Comparison of ENCODE assay signal across 11 cellular contexts in genomic region chr1:184986250-184986649, GRCh38. TPM values are rescaled to one million over a fixed set of nuclear protein-coding genes. Genes with fewer than 3 reads are reported as not detected.
A peak's percentile ranks its signal among the peaks of the same experiment; 100 is the strongest.
DNase-seq lines count a peak whose midpoint lies in the region; FAIRE-seq and TF ChIP-seq lines count a peak whose summit lies in the region.
"Had no signal": no experiment of that assay in that cellular context is flagged by ENCODE, and none has a peak within 500 bp of the region (broad histone marks: within the 10 kb centered on the region; RNA-seq: fewer than 3 reads in every experiment).

No MANE protein-coding gene starts in this region.

- H3K4me1 ChIP-seq in esophagus squamous epithelium (peaks cover 0 to 8% (median 0%) of the 10 kb centered on the region in 3 donors), thyroid gland (no peaks in the 10 kb centered on the region), Peyer's patch (no peaks in the 10 kb centered on the region)

- H3K9me3 ChIP-seq in esophagus squamous epithelium (no peaks in the 10 kb centered on the region), thyroid gland (no peaks in the 10 kb centered on the region), Peyer's patch (no peaks in the 10 kb centered on the region)

- intact Hi-C loops in esophagus squamous epithelium (cut with DNase I) (no loop called here), thyroid gland (cut with DNase I) (no loop called here)

- WGBS in esophagus squamous epithelium, 2 donors, result 38 to 48% methylated on average over 5 of the region's 5 CpGs
- WGBS in thyroid gland, 2 donors, result 48 to 54% methylated on average over 5 of the region's 5 CpGs

- no peak overlapping the region for H3K4me3 ChIP-seq in fibroblast of mammary gland (ENCODE audit: control insufficient read depth, low read depth, low read length)
- no peak overlapping the region for H3K4me3 ChIP-seq in esophagus squamous epithelium
- H3K4me3 ChIP-seq in thyroid gland (replicated peaks in 1 of 3), result no peak overlapping the region
- no peak overlapping the region for H3K4me3 ChIP-seq in Peyer's patch

- H3K27ac ChIP-seq in esophagus squamous epithelium (no peak overlapping the region), thyroid gland (no peak overlapping the region), Peyer's patch (no peak overlapping the region)

- TF ChIP-seq POLR2A in esophagus squamous epithelium (IDR thresholded peaks at IDR 0.05), result no peak
- no peak for TF ChIP-seq POLR2A in thyroid gland (IDR thresholded peaks at IDR 0.05)
- TF ChIP-seq POLR2A in Peyer's patch (IDR thresholded peaks at IDR 0.05), result no peak

- H3K36me3 ChIP-seq in esophagus squamous epithelium (no peaks in the 10 kb centered on the region), thyroid gland (no peaks in the 10 kb centered on the region), Peyer's patch (no peaks in the 10 kb centered on the region)

- no peaks in the 10 kb centered on the region for H3K27me3 ChIP-seq in esophagus squamous epithelium
- no peaks in the 10 kb centered on the region for H3K27me3 ChIP-seq in thyroid gland
- H3K27me3 ChIP-seq in Peyer's patch, result no peaks in the 10 kb centered on the region

- TF ChIP-seq CTCF in fibroblast of mammary gland (conservative IDR thresholded peaks at IDR 0.05; ENCODE audit: control insufficient read depth, insufficient read depth, low read depth, low read length) (peak; percentile 58), esophagus squamous epithelium (IDR thresholded peaks at IDR 0.05) (no peak), thyroid gland (IDR thresholded peaks at IDR 0.05) (no peak), Peyer's patch (IDR thresholded peaks at IDR 0.05) (peak in 3 of 6 experiments; percentile 6 to 15 (median 13))

- FAIRE-seq in RCC 7860 (lab: Jason Lieb, UNC), result no peak

- DNase-seq in A172 (ENCODE audit: low spot score), result peak; percentile 22
- peak; percentile 18 for DNase-seq in GM04504 (ENCODE audit: low read depth)
- DNase-seq in RCC 7860 (ENCODE audit: low spot score), result peak; percentile 38
- peak; percentile 68 for DNase-seq in fibroblast of mammary gland (ENCODE audit: low read depth)
- DNase-seq in NCI-H2107 (lab: John Stamatoyannopoulos, UW), result no peak
- DNase-seq in esophagus squamous epithelium (lab: John Stamatoyannopoulos, UW), result no peak
- no peak for DNase-seq in thyroid gland
- no peak for DNase-seq in Peyer's patch
- DNase-seq: activated CD4-positive, CD25-positive, alpha-beta regulatory T cell treated with anti-CD3 and anti-CD28 coated beads, Interleukin-2, amount 50 U/mL, for 72 hours; anterior cingulate cortex; DMS79 had no signal

RNA-seq across cellular contexts. Expression of gene NIBAN1, which starts 11.9 kb away (rescaled TPM):
- total RNA-seq in A172 (2014; rRNA removed; shearing (Covaris generic)), result 25.9 and 34.5 TPM in 2 replicates
- total RNA-seq in esophagus squamous epithelium (100 to 1,000 TPM in 1 of 4 donors, 10 to 100 TPM in 3; 23.8 to 146 (median 54.2) TPM), thyroid gland (10 to 100 TPM in 2 of 4 donors, 1 to 10 TPM in 2; 6.9 to 13.2 (median 10.2) TPM), Peyer's patch (10 to 100 TPM in 2 of 4 donors, 1 to 10 TPM in 2; 7.7 to 32.2 (median 9.5) TPM)

RNA-seq across cellular contexts. Expression of gene RNF2, which starts 59.1 kb away (rescaled TPM):
- total RNA-seq in A172 (2014; rRNA removed; shearing (Covaris generic)), result 17.1 and 18.8 TPM in 2 replicates
- total RNA-seq in esophagus squamous epithelium (10 to 100 TPM; 11.9 to 15.3 (median 13.0) TPM), thyroid gland (10 to 100 TPM; 18.0 to 23.2 (median 20.8) TPM), Peyer's patch (10 to 100 TPM in 2 of 4 donors, 1 to 10 TPM in 2; 5.1 to 14.0 (median 10.6) TPM)

Comparison
In these comparisons a context has a peak if more than half of its experiments do, and no peak if none do; other contexts are left out.
1. DNase-seq: peak in A172 (single experiment), GM04504 (single experiment), RCC 7860 (single experiment) and fibroblast of mammary gland (single experiment); none in NCI-H2107 (single experiment), esophagus squamous epithelium (single experiment), thyroid gland (0 of 2) and Peyer's patch (0 of 3).